In genomic region chr5:120354126-120354525, GRCh38 we compare ENCODE assay signal across 20 cellular contexts.
DNase-seq lines count a peak whose midpoint lies in the region; ATAC-seq and TF ChIP-seq lines count a peak whose summit lies in the region.
"Had no signal": no experiment of that assay in that cellular context is flagged by ENCODE, and none has a peak within 500 bp of the region (broad histone marks: within the 10 kb centered on the region; RNA-seq: fewer than 3 reads in every experiment).

No MANE protein-coding gene starts in this region.

- H3K9me1 ChIP-seq in IMR-90 (ENCODE audit: insufficient read depth, low read length): no peaks in the 10 kb centered on the region

- H4K20me1 ChIP-seq in IMR-90 (ENCODE audit: insufficient read depth, low read length): no peaks in the 10 kb centered on the region

- POLR2A ChIA-PET in IMR-90 (lab: Charles Lee; ENCODE audit: unreplicated experiment): no interaction called here

- no peak overlapping the region for H2BK15ac ChIP-seq in IMR-90 (ENCODE audit: low read depth, low read length)

- WGBS in IMR-90 (ENCODE audit: extremely low coverage in 2 of 2, insufficient read length in 1 of 2), 2 experiments: no CpG with 5 or more reads among the region's 2 CpGs

- intact Hi-C loops in IMR-90 (cut with micrococcal nuclease): no loop called here

- H3K14ac ChIP-seq in IMR-90 (replicated peaks; ENCODE audit: low read depth, low read length): no peak overlapping the region

- H2BK20ac ChIP-seq in IMR-90 (ENCODE audit: low read depth, low read length): no peak overlapping the region

- no peaks in the 10 kb centered on the region for H3K4me1 ChIP-seq in IMR-90 (ENCODE audit: control insufficient read depth, insufficient read depth, low read length)

- H3K4ac ChIP-seq in IMR-90 (ENCODE audit: low read depth, low read length): no peak overlapping the region

- no TSS peak for BruUV-seq in IMR-90 (replicated peaks; lab: Mats Ljungman, UMichigan)

- H3K36me3 ChIP-seq in IMR-90 (ENCODE audit: control insufficient read depth, insufficient read depth, low read length): no peaks in the 10 kb centered on the region

- ATAC-seq in IMR-90 (ENCODE audit: low read depth) (no peak), GM21515 (IDR thresholded peaks at IDR 0.05; ENCODE audit: unreplicated experiment) (no peak)
- ATAC-seq: GM12878, GM23338, HCT116 had no signal

- TF ChIP-seq RAD21 in IMR-90 (IDR thresholded peaks at IDR 0.05; ENCODE audit: low read length): no peak

- dilution Hi-C loops in IMR-90 (cut with HindIII; ENCODE audit: low sequenced_read_pairs, unreplicated experiment): no loop called here

- H3K79me1 ChIP-seq in IMR-90 (ENCODE audit: low read depth in 1 of 2, low read length in 2 of 2): no peaks in the 10 kb centered on the region

- H3K56ac ChIP-seq in IMR-90 (ENCODE audit: extremely low read depth, insufficient read depth, low read length): no peak overlapping the region

- in situ Hi-C loops in IMR-90 (cut with MboI; ENCODE audit: low sequenced_read_pairs): no loop called here
- in situ Hi-C loops in SK-MEL-5 (cut with HindIII; ENCODE audit: low pct_unique_long_range_greater_than_20kb, low sequenced_read_pairs): no loop called here
- in situ Hi-C loops in G401 (cut with HindIII; ENCODE audit: low sequenced_read_pairs): no loop called here

- no peak overlapping the region for H3K27ac ChIP-seq in IMR-90 (ENCODE audit: insufficient read depth, low read length)
- H3K27ac ChIP-seq: C4-2B, HL-60 had no signal

- H4K8ac ChIP-seq in IMR-90 (ENCODE audit: low read depth in 2 of 2, low read length in 2 of 2): no peak overlapping the region

- H2AK5ac ChIP-seq in IMR-90 (ENCODE audit: low read depth, low read length): no peak overlapping the region

- no peak overlapping the region for H2AK9ac ChIP-seq in IMR-90 (replicated peaks; ENCODE audit: low read depth, low read length, poor library complexity)

- peak overlapping the region; percentile 44; the same call in 1 of the 2 replicates for H3K18ac ChIP-seq in IMR-90 (ENCODE audit: low read depth, low read length)

- H3K9ac ChIP-seq in IMR-90 (ENCODE audit: low read depth, low read length): no peak overlapping the region

- H3K23ac ChIP-seq in IMR-90 (ENCODE audit: low read depth, low read length): no peak overlapping the region

- H3K9me3 ChIP-seq in IMR-90 (ENCODE audit: control insufficient read depth, insufficient read depth, low read length): peaks cover 6% of the 10 kb centered on the region

- TF ChIP-seq CTCF in IMR-90 (conservative IDR thresholded peaks at IDR 0.05; ENCODE audit: low read depth, low read length): no peak

- no peak for TF ChIP-seq POLR2A in IMR-90 (IDR thresholded peaks at IDR 0.05; ENCODE audit: low read depth, low read length)

- CTCF ChIA-PET in IMR-90 (lab: Yijun Ruan, JAX): no interaction called here

- H3K27me3 ChIP-seq in IMR-90 (ENCODE audit: control insufficient read depth, insufficient read depth, low read length): no peaks in the 10 kb centered on the region

- no peak overlapping the region for H3K4me3 ChIP-seq in IMR-90 (ENCODE audit: insufficient read depth, low read depth, low read length)
- H3K4me3 ChIP-seq: GM12878, GM23338 had no signal

- no peak for DNase-seq in IMR-90
- DNase-seq in SK-MEL-5 (ENCODE audit: low read depth, low spot score): peak; percentile 56
- DNase-seq in foreskin melanocyte: peak; percentile 61
- no peak for DNase-seq in G401 (ENCODE audit: low spot score)
- no peak for DNase-seq in HCEC 1CT
- no peak for DNase-seq in HT-29 (ENCODE audit: low spot score)
- DNase-seq: ACHN; AML-193; CD4-positive, alpha-beta T cell; DMS153; DMS79; GF-D8; HFFc6; KG1 had no signal

- H2BK120ac ChIP-seq in IMR-90 (ENCODE audit: low read depth, low read length): no peak overlapping the region

- no peak overlapping the region for H4K91ac ChIP-seq in IMR-90 (ENCODE audit: insufficient read depth, low read depth, low read length)

- no peak overlapping the region for H2BK5ac ChIP-seq in IMR-90 (ENCODE audit: low read depth, low read length, poor library complexity, severe bottlenecking)

- no peak overlapping the region for H3K4me2 ChIP-seq in IMR-90 (ENCODE audit: low read depth, low read length)
- H3K4me2 ChIP-seq: GM23338 had no signal

- H2AFZ ChIP-seq in IMR-90 (replicated peaks; ENCODE audit: low read length, poor library complexity): no peak overlapping the region
- H2AFZ ChIP-seq: GM23338 had no signal

- no peak overlapping the region for H4K5ac ChIP-seq in IMR-90 (ENCODE audit: low read depth, low read length)

TF ChIP-seq in IMR-90, 13 proteins besides CTCF, POLR2A, EP300 and RAD21:
- TF ChIP-seq CHD1 (IDR thresholded peaks at IDR 0.05; ENCODE audit: low read depth, low read length) (no peak), MAFK (IDR thresholded peaks at IDR 0.05; ENCODE audit: low read depth, low read length) (no peak), MXI1 (IDR thresholded peaks at IDR 0.05; ENCODE audit: borderline replicate concordance, low read depth, low read length) (no peak), MAZ (IDR thresholded peaks at IDR 0.05; ENCODE audit: borderline replicate concordance, low read depth, low read length) (no peak), RCOR1 (IDR thresholded peaks at IDR 0.05; ENCODE audit: insufficient replicate concordance, low read length) (no peak), ELK1 (IDR thresholded peaks at IDR 0.05; ENCODE audit: borderline replicate concordance, low read depth, low read length) (no peak), NFE2L2 (IDR thresholded peaks at IDR 0.05; ENCODE audit: low read depth, low read length) (no peak), RFX5 (IDR thresholded peaks at IDR 0.05; ENCODE audit: low read depth, low read length) (no peak), SMC3 (IDR thresholded peaks at IDR 0.05; ENCODE audit: low read depth, low read length) (no peak), FOS (IDR thresholded peaks at IDR 0.05; ENCODE audit: low read depth, low read length) (no peak), USF2 (IDR thresholded peaks at IDR 0.05; ENCODE audit: low read depth, low read length) (no peak), BHLHE40 (IDR thresholded peaks at IDR 0.05; ENCODE audit: low read depth, low read length) (no peak), CEBPB (IDR thresholded peaks at IDR 0.05; ENCODE audit: low read depth, low read length) (no peak)

Comparison
In these comparisons a context has a peak if more than half of its experiments do, and no peak if none do; other contexts are left out.
1. DNase-seq: peak in SK-MEL-5 (single experiment) and foreskin melanocyte (single experiment); none in IMR-90 (single experiment), G401 (single experiment), HCEC 1CT (single experiment) and HT-29 (single experiment).